Comparison of ENCODE assay signal across 8 cellular contexts in the genomic region with DNA sequence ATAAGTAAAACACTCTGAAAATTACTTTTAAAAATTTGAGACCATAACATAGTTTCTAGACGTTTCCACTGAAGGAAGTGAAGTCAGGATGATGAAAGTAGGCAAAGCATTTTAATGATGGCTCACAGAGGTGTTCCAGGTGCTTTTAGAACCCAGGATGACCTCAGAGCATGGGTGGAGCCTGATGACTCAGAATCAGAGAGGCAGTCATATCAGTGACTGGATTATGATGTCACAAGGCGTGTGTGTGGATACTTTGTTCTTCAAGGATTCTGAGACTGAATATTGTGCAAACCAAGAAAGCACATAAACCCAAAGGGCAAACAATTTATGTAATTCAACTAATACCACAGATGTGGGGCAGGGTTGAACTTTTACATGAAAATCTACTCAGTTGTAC.
DNase-seq lines count a peak whose midpoint lies in the region; ATAC-seq and TF ChIP-seq lines count a peak whose summit lies in the region.
"Had no signal": no experiment of that assay in that cellular context is flagged by ENCODE, and none has a peak within 500 bp of the region (broad histone marks: within the 10 kb centered on the region; RNA-seq: fewer than 3 reads in every experiment).

No MANE protein-coding gene starts in this region.

- DNase-seq in GM19240 (ENCODE audit: insufficient read length, low spot score) (peak; percentile 16), HPDE6-E6E7 (ENCODE audit: extremely low spot score) (peak; percentile 60), activated T-cell treated with anti-CD3 and anti-CD28 coated beads for 4 hours (peak; percentile 60), myocyte (ENCODE audit: low read depth) (peak; percentile 18), lower lobe of right lung (no peak), psoas muscle (no peak), GOT3 (lab: John Stamatoyannopoulos, UW) (no peak)

- ATAC-seq in lower lobe of right lung (no peak), psoas muscle (no peak)

- H3K27ac ChIP-seq in lower lobe of right lung (no peak overlapping the region), psoas muscle (no peak overlapping the region)

- 37 to 69% (median 61%) methylated on average over 2 of the region's 2 CpGs for WGBS in psoas muscle, 3 donors

- intact Hi-C loops in lower lobe of right lung (cut with DNase I) (no loop called here), psoas muscle (cut with DNase I) (no loop called here)

- H3K4me1 ChIP-seq in lower lobe of right lung (peaks cover 21% of the 10 kb centered on the region), psoas muscle (peaks cover 4% of the 10 kb centered on the region)

- TF ChIP-seq CTCF in lower lobe of right lung (IDR thresholded peaks at IDR 0.05) (no peak), psoas muscle (IDR thresholded peaks at IDR 0.05) (no peak)

- H3K9me3 ChIP-seq in lower lobe of right lung (no peaks in the 10 kb centered on the region), psoas muscle (no peaks in the 10 kb centered on the region)
- H3K9me3 ChIP-seq: Peyer's patch had no signal

- H3K36me3 ChIP-seq in lower lobe of right lung = no peaks in the 10 kb centered on the region
- H3K36me3 ChIP-seq in psoas muscle (ENCODE audit: insufficient read depth in 1 of 2, low read depth in 1 of 2) = no peaks in the 10 kb centered on the region
- H3K36me3 ChIP-seq: Peyer's patch had no signal

- H3K4me3 ChIP-seq in lower lobe of right lung = no peak overlapping the region
- H3K4me3 ChIP-seq in psoas muscle = no peak overlapping the region
- H3K4me3 ChIP-seq: Peyer's patch had no signal

- H3K27me3 ChIP-seq in lower lobe of right lung (ENCODE audit: low read depth) (no peaks in the 10 kb centered on the region), psoas muscle (ENCODE audit: insufficient read depth in 3 of 3, low read length in 2 of 3) (no peaks in the 10 kb centered on the region)
- H3K27me3 ChIP-seq: Peyer's patch had no signal

Comparison
In these comparisons a context has a peak if more than half of its experiments do, and no peak if none do; other contexts are left out.
1. DNase-seq: peak in GM19240 (single experiment), HPDE6-E6E7 (single experiment), activated T-cell treated with anti-CD3 and anti-CD28 coated beads for 4 hours (single experiment) and myocyte (single experiment); none in lower lobe of right lung (single experiment), psoas muscle (0 of 2) and GOT3 (single experiment).